Comparison of ENCODE assay signal across 2 cellular contexts in the genomic region with DNA sequence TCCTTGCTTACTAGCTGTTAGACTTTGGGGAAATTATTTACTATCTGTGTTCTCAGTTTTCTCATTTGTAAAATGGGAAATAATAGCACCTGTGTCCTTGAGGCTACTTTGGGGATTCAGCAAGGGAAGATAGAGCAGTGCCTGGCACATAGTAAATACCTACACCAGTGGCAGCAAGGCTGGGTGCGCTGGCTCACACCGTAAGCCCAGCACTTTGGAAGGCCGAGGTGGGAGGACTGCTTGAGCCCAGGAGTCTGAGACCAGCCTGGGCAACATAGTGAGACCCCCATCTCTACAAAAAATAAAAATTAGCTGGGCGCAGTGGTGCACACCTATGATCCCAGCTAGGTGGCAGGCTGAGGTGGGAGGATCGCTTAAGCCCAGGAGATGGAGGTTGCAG.
TF ChIP-seq lines count a peak whose summit lies in the region.

No MANE protein-coding gene starts in this region.

TF ChIP-seq in HepG2, 621 proteins besides CTCF, POLR2A, EP300 and RAD21:
- peak; percentile 59 for TF ChIP-seq RBM22 (optimal IDR thresholded peaks at IDR 0.05; ENCODE audit: low read length)
- TF ChIP-seq SPEN (CRISPR knock-in tag; IDR thresholded peaks at IDR 0.05; ENCODE audit: low read depth) = no peak
- peak; percentile 44 for TF ChIP-seq ZNF121 (CRISPR knock-in tag; IDR thresholded peaks at IDR 0.05)
- no peak for TF ChIP-seq ZNF605 (CRISPR knock-in tag; IDR thresholded peaks at IDR 0.05)

TF ChIP-seq in WTC11, 78 proteins besides CTCF, POLR2A, EP300 and RAD21:
- TF ChIP-seq NFATC4 (CRISPR knock-in tag; IDR thresholded peaks at IDR 0.05) (no peak), ZNF121 (CRISPR knock-in tag; IDR thresholded peaks at IDR 0.05) (peak; percentile 96), ATF3 (CRISPR knock-in tag; conservative IDR thresholded peaks at IDR 0.05) (no peak)
- TF ChIP-seq, protein P1, sequence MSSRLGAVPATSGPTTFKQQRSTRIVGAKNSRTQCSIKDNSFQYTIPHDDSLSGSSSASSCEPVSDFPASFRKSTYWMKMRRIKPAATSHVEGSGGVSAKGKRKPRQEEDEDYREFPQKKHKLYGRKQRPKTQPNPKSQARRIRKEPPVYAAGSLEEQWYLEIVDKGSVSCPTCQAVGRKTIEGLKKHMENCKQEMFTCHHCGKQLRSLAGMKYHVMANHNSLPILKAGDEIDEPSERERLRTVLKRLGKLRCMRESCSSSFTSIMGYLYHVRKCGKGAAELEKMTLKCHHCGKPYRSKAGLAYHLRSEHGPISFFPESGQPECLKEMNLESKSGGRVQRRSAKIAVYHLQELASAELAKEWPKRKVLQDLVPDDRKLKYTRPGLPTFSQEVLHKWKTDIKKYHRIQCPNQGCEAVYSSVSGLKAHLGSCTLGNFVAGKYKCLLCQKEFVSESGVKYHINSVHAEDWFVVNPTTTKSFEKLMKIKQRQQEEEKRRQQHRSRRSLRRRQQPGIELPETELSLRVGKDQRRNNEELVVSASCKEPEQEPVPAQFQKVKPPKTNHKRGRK (CRISPR knock-in tag; IDR thresholded peaks at IDR 0.05; ENCODE audit: borderline replicate concordance) = no peak
